In the genomic region with DNA sequence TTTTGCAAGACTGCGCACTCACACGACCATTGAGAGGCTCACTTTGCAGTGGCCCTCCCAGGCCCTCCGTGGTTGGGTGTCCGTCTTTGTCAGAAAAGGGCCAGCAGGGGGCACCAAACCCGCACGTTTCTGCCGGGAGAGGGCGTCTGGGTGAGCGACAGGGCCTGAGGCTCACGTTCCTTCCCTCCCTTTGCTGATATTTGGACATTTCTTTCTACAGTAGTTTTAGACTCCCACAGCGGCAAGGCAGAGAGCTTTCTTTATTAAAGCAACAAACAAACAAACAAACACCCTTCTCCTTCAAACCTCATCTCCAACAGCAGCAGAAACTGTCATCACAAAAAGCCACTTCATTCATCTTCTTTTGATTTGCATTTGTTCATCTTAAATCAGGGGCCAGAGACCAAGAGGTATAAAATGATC, we compare ENCODE assay signal across 8 cellular contexts.
DNase-seq lines count a peak whose midpoint lies in the region; ATAC-seq, FAIRE-seq and TF ChIP-seq lines count a peak whose summit lies in the region.

No MANE protein-coding gene starts in this region.

- FAIRE-seq in D721Med (lab: Jason Lieb, UNC): peak; percentile 60

- peaks cover 26% of the 10 kb centered on the region for H3K4me1 Mint-ChIP-seq in activated CD8-positive, alpha-beta memory T cell treated with anti-CD3 and anti-CD28 coated beads, Interleukin-2, amount 10 ng/mL, durations not matched to agents 7 days and 5 days
- H3K4me1 Mint-ChIP-seq in endothelial cell (ENCODE audit: unreplicated experiment) (peaks cover 15% of the 10 kb centered on the region), naive B cell (peaks cover 7 to 9% (median 8%) of the 10 kb centered on the region in 3 donors)
- H3K4me1 Mint-ChIP-seq in stimulated activated memory B cell treated with anti-CD40 and anti-IgM and Interleukin-4, amounts not matched to agents 10 μg/mL and 1 μg/mL and 100 μg/mL, for 72 hours: peaks cover 8% of the 10 kb centered on the region

- no peaks in the 10 kb centered on the region for H3K36me3 Mint-ChIP-seq in activated CD8-positive, alpha-beta memory T cell treated with anti-CD3 and anti-CD28 coated beads, Interleukin-2, amount 10 ng/mL, durations not matched to agents 7 days and 5 days
- H3K36me3 Mint-ChIP-seq in endothelial cell (ENCODE audit: low read depth, unreplicated experiment) (no peaks in the 10 kb centered on the region), naive B cell (no peaks in the 10 kb centered on the region)
- H3K36me3 Mint-ChIP-seq in stimulated activated memory B cell treated with anti-CD40 and anti-IgM and Interleukin-4, amounts not matched to agents 10 μg/mL and 1 μg/mL and 100 μg/mL, for 72 hours: no peaks in the 10 kb centered on the region

- TF ChIP-seq CTCF in D721Med (IDR thresholded peaks at IDR 0.05; ENCODE audit: insufficient read depth, missing control alignments) (peak; percentile 99), HL-60 (IDR thresholded peaks at IDR 0.05; ENCODE audit: insufficient read depth, low read length) (peak; percentile 76), endothelial cell (IDR thresholded peaks at IDR 0.05; ENCODE audit: unreplicated experiment) (peak; percentile 92)

- no peak overlapping the region for H3K4me3 ChIP-seq in HL-60 (replicated peaks; ENCODE audit: insufficient read depth, low read length)

- no peaks in the 10 kb centered on the region for H3K9me3 Mint-ChIP-seq in activated CD8-positive, alpha-beta memory T cell treated with anti-CD3 and anti-CD28 coated beads, Interleukin-2, amount 10 ng/mL, durations not matched to agents 7 days and 5 days (ENCODE audit: low read depth)
- H3K9me3 Mint-ChIP-seq in endothelial cell (ENCODE audit: unreplicated experiment) (no peaks in the 10 kb centered on the region), naive B cell (no peaks in the 10 kb centered on the region)
- no peaks in the 10 kb centered on the region for H3K9me3 Mint-ChIP-seq in stimulated activated memory B cell treated with anti-CD40 and anti-IgM and Interleukin-4, amounts not matched to agents 10 μg/mL and 1 μg/mL and 100 μg/mL, for 72 hours

- CTCF ChIA-PET in activated CD8-positive, alpha-beta memory T cell treated with anti-CD3 and anti-CD28 coated beads, Interleukin-2, amount 10 ng/mL, durations not matched to agents 7 days and 5 days (lab: Charles Lee): interaction anchor here (0.6 to 6.2 kb wide), 32 partner anchors 9 to 409 kb away, joined by 3 to 109 read pairs (median 4); partner anchors contain the start of gene CNIH3

- no peak overlapping the region for H3K4me3 Mint-ChIP-seq in activated CD8-positive, alpha-beta memory T cell treated with anti-CD3 and anti-CD28 coated beads, Interleukin-2, amount 10 ng/mL, durations not matched to agents 7 days and 5 days
- H3K4me3 Mint-ChIP-seq in endothelial cell (ENCODE audit: unreplicated experiment) (no peak overlapping the region), naive B cell (no peak overlapping the region)
- H3K4me3 Mint-ChIP-seq in stimulated activated memory B cell treated with anti-CD40 and anti-IgM and Interleukin-4, amounts not matched to agents 10 μg/mL and 1 μg/mL and 100 μg/mL, for 72 hours: no peak overlapping the region

- peak; percentile 97 for ATAC-seq in GM21381 (IDR thresholded peaks at IDR 0.05; ENCODE audit: unreplicated experiment)
- ATAC-seq in activated CD8-positive, alpha-beta memory T cell treated with anti-CD3 and anti-CD28 coated beads, Interleukin-2, amount 10 ng/mL, durations not matched to agents 7 days and 5 days: peak; percentile 97
- ATAC-seq in naive B cell (ENCODE audit: low read depth in 2 of 2): peak; percentile 70 to 79
- ATAC-seq in stimulated activated memory B cell treated with anti-CD40 and anti-IgM and Interleukin-4, amounts not matched to agents 10 μg/mL and 1 μg/mL and 100 μg/mL, for 72 hours: peak; percentile 85

- DNase-seq in D721Med (ENCODE audit: insufficient read length, low spot score) (peak; percentile 80), HL-60 (ENCODE audit: low read depth in 1 of 2, low spot score in 1 of 2) (peak; percentile 48 to 83), NOMO-1 treated with dmso at 0.1 percent for 144 hours (lab: John Stamatoyannopoulos, UW; ENCODE audit: unreplicated experiment) (peak; percentile 64), endothelial cell (ENCODE audit: low spot score) (peak; percentile 94), naive B cell (peak; percentile 58)
- DNase-seq in activated CD8-positive, alpha-beta memory T cell treated with anti-CD3 and anti-CD28 coated beads, Interleukin-2, amount 10 ng/mL, durations not matched to agents 7 days and 5 days: peak; percentile 91

- no peaks in the 10 kb centered on the region for H3K27me3 Mint-ChIP-seq in activated CD8-positive, alpha-beta memory T cell treated with anti-CD3 and anti-CD28 coated beads, Interleukin-2, amount 10 ng/mL, durations not matched to agents 7 days and 5 days
- peaks cover 3% of the 10 kb centered on the region for H3K27me3 Mint-ChIP-seq in endothelial cell (ENCODE audit: unreplicated experiment)
- no peaks in the 10 kb centered on the region for H3K27me3 Mint-ChIP-seq in naive B cell
- no peaks in the 10 kb centered on the region for H3K27me3 Mint-ChIP-seq in stimulated activated memory B cell treated with anti-CD40 and anti-IgM and Interleukin-4, amounts not matched to agents 10 μg/mL and 1 μg/mL and 100 μg/mL, for 72 hours

- no peaks in the 10 kb centered on the region for H3K27me3 ChIP-seq in HL-60 (ENCODE audit: insufficient read depth, poor library complexity, severe bottlenecking)

- no peak overlapping the region for H3K27ac ChIP-seq in HL-60 (replicated peaks)

- H3K27ac Mint-ChIP-seq in activated CD8-positive, alpha-beta memory T cell treated with anti-CD3 and anti-CD28 coated beads, Interleukin-2, amount 10 ng/mL, durations not matched to agents 7 days and 5 days: peak overlapping the region; percentile 37
- no peak overlapping the region for H3K27ac Mint-ChIP-seq in endothelial cell (ENCODE audit: unreplicated experiment)
- no peak overlapping the region for H3K27ac Mint-ChIP-seq in naive B cell
- H3K27ac Mint-ChIP-seq in stimulated activated memory B cell treated with anti-CD40 and anti-IgM and Interleukin-4, amounts not matched to agents 10 μg/mL and 1 μg/mL and 100 μg/mL, for 72 hours: no peak overlapping the region
